17 cellular contexts compared by ENCODE assay signal in genomic region chr4:155473420-155474095, GRCh38.
"Had no signal": no experiment of that assay in that cellular context is flagged by ENCODE, and none has a peak within 500 bp of the region (broad histone marks: within the 10 kb centered on the region; RNA-seq: fewer than 3 reads in every experiment).

No MANE protein-coding gene starts in this region.

- H3K27ac Mint-ChIP-seq: activated naive CD8-positive, alpha-beta T cell treated with anti-CD3 and anti-CD28 coated beads, Interleukin-2, amount 10 ng/mL, durations not matched to agents 7 days and 5 days; mesothelial cell of epicardium; T-cell had no signal

- ATAC-seq: activated CD4-positive, CD25-positive, alpha-beta regulatory T cell treated with anti-CD3 and anti-CD28 coated beads, Interleukin-2, amount 50 U/mL, for 24 hours; right lobe of liver; T-cell had no signal

- H3K36me3 ChIP-seq: breast epithelium, prostate gland, right lobe of liver, thoracic aorta had no signal

- H3K27me3 ChIP-seq: breast epithelium, right lobe of liver had no signal

- H3K4me2 ChIP-seq: SK-N-SH had no signal

- H3K9ac ChIP-seq: SK-N-SH had no signal

- H3K4me3 Mint-ChIP-seq: activated naive CD8-positive, alpha-beta T cell treated with anti-CD3 and anti-CD28 coated beads, Interleukin-2, amount 10 ng/mL, durations not matched to agents 7 days and 5 days; mesothelial cell of epicardium; T-cell had no signal

- H3K4me1 ChIP-seq: breast epithelium, prostate gland, right lobe of liver had no signal

- H3K27ac ChIP-seq: breast epithelium, prostate gland, right lobe of liver, thoracic aorta had no signal

- H3K36me3 Mint-ChIP-seq: activated naive CD8-positive, alpha-beta T cell treated with anti-CD3 and anti-CD28 coated beads, Interleukin-2, amount 10 ng/mL, durations not matched to agents 7 days and 5 days; mesothelial cell of epicardium; T-cell had no signal

- H3K9me3 ChIP-seq: breast epithelium, prostate gland, right lobe of liver, SK-N-SH, thoracic aorta had no signal

- H3K4me1 Mint-ChIP-seq: activated naive CD8-positive, alpha-beta T cell treated with anti-CD3 and anti-CD28 coated beads, Interleukin-2, amount 10 ng/mL, durations not matched to agents 7 days and 5 days; T-cell had no signal

- H3K9me3 Mint-ChIP-seq: activated naive CD8-positive, alpha-beta T cell treated with anti-CD3 and anti-CD28 coated beads, Interleukin-2, amount 10 ng/mL, durations not matched to agents 7 days and 5 days; T-cell had no signal

- H3K4me3 ChIP-seq: breast epithelium, prostate gland, right lobe of liver, thoracic aorta had no signal

- DNase-seq: activated CD4-positive, alpha-beta T cell treated with anti-CD3 and anti-CD28 coated beads, Interleukin-2, amount 50 U/mL, for 1 hour; activated CD8-positive, alpha-beta memory T cell treated with anti-CD3 and anti-CD28 coated beads for 24 hours; activated gamma-delta T cell treated with Interleukin-2 at 50 U/mL for 16 hours; activated naive CD8-positive, alpha-beta T cell treated with anti-CD3 and anti-CD28 coated beads, Interleukin-2, amount 10 ng/mL, durations not matched to agents 7 days and 5 days; aorta; hippocampal formation; kidney glomerular epithelial cell; right lobe of liver; SK-N-SH; stimulated activated CD4-positive, alpha-beta T cell treated with anti-CD3 and anti-CD28 coated beads, Interleukin-1b, Interleukin-23, amount 100 ng/mL, for 48 hours; T-cell; T-helper 9 cell had no signal
